In genomic region chr17:61416540-61417363, GRCh38 we compare ENCODE assay signal across 8 cellular contexts. TPM values are rescaled to one million over a fixed set of nuclear protein-coding genes. Genes with fewer than 3 reads are reported as not detected.
DNase-seq lines count a peak whose midpoint lies in the region; ATAC-seq and TF ChIP-seq lines count a peak whose summit lies in the region.

No MANE protein-coding gene starts in this region.

- peak; percentile 26 to 47 for ATAC-seq in activated T-cell treated with anti-CD3 and anti-CD28 coated beads, Interleukin-2, amount 50 U/mL, for 4 hours
- ATAC-seq in naive thymus-derived CD8-positive, alpha-beta T cell = peak; percentile 31 to 32
- no peak for ATAC-seq in GM18907 (IDR thresholded peaks at IDR 0.05; ENCODE audit: unreplicated experiment)

- H3K79me2 ChIP-seq in OCI-LY1 (ENCODE audit: insufficient read depth, low read length) = no peaks in the 10 kb centered on the region

- peak overlapping the region in 1 of 10 donors; percentile 29 for H3K27ac Mint-ChIP-seq in naive thymus-derived CD8-positive, alpha-beta T cell

- H3K27ac ChIP-seq in HUES64 (ENCODE audit: low read depth, low read length) (no peak overlapping the region), OCI-LY1 (ENCODE audit: low read depth, low read length, poor library complexity, severe bottlenecking) (no peak overlapping the region), tibial artery (peak overlapping the region; percentile 77 to 98)

- H3K4me2 ChIP-seq in OCI-LY1 (ENCODE audit: low read length) = peak overlapping the region; percentile 55; the same call in 1 of the 2 replicates

- POLR2A ChIA-PET in GM10248 (lab: Yijun Ruan, JAX) = no interaction called here
- POLR2A ChIA-PET in naive thymus-derived CD8-positive, alpha-beta T cell (lab: Charles Lee) = no interaction called here

- H3K9me3 ChIP-seq in HUES64 (ENCODE audit: insufficient read depth, low read depth, low read length) = no peaks in the 10 kb centered on the region
- H3K9me3 ChIP-seq in OCI-LY1 (ENCODE audit: low read length) = no peaks in the 10 kb centered on the region
- H3K9me3 ChIP-seq in tibial artery = no peaks in the 10 kb centered on the region

- H3K36me3 Mint-ChIP-seq in activated T-cell treated with anti-CD3 and anti-CD28 coated beads, Interleukin-2, amount 50 U/mL, for 4 hours (ENCODE audit: insufficient read depth) = no peaks in the 10 kb centered on the region
- H3K36me3 Mint-ChIP-seq in naive thymus-derived CD8-positive, alpha-beta T cell = no peaks in the 10 kb centered on the region

- no peaks in the 10 kb centered on the region for H3K9me2 ChIP-seq in OCI-LY1 (ENCODE audit: low read depth, low read length)

- TF ChIP-seq CTCF in GM10248 (IDR thresholded peaks at IDR 0.05; ENCODE audit: control extremely low read depth, extremely low read depth, low read depth, missing control alignments) (peak; percentile 92), OCI-LY1 (IDR thresholded peaks at IDR 0.05; ENCODE audit: low read length) (peak; percentile 93), tibial artery (IDR thresholded peaks at IDR 0.05) (peak; percentile 90 to 99)

- CTCF ChIA-PET in GM10248 (lab: Yijun Ruan, JAX) = interaction anchor here (0.9 to 5.9 kb wide), 7 partner anchors 8 to 694 kb away, joined by 3 to 43 read pairs (median 3); no protein-coding TSS in a partner anchor

- H3K36me3 ChIP-seq in HUES64 (ENCODE audit: insufficient read depth, low read length) = no peaks in the 10 kb centered on the region
- no peaks in the 10 kb centered on the region for H3K36me3 ChIP-seq in OCI-LY1 (ENCODE audit: insufficient read depth, low read length)
- H3K36me3 ChIP-seq in tibial artery = no peaks in the 10 kb centered on the region

- no peaks in the 10 kb centered on the region for H4K20me1 ChIP-seq in OCI-LY1 (ENCODE audit: insufficient read depth, low read length)

- no peak overlapping the region for H3K4me3 Mint-ChIP-seq in activated T-cell treated with anti-CD3 and anti-CD28 coated beads, Interleukin-2, amount 50 U/mL, for 4 hours
- H3K4me3 Mint-ChIP-seq in naive thymus-derived CD8-positive, alpha-beta T cell = no peak overlapping the region

- H2AFZ ChIP-seq in OCI-LY1 (ENCODE audit: low read length) = no peak overlapping the region

- 21% methylated on average over 43 of the region's 43 CpGs for WGBS in HUES64

- H3K4me3 ChIP-seq in HUES64 (ENCODE audit: low read length) = peak overlapping the region; percentile 44
- H3K4me3 ChIP-seq in OCI-LY1 (ENCODE audit: low read depth, low read length, poor library complexity, severe bottlenecking) = no peak overlapping the region
- H3K4me3 ChIP-seq in tibial artery = peak overlapping the region; percentile 24 to 45

- H3K9me3 Mint-ChIP-seq in activated T-cell treated with anti-CD3 and anti-CD28 coated beads, Interleukin-2, amount 50 U/mL, for 4 hours = no peaks in the 10 kb centered on the region
- H3K9me3 Mint-ChIP-seq in naive thymus-derived CD8-positive, alpha-beta T cell = no peaks in the 10 kb centered on the region

- H3K27me3 Mint-ChIP-seq in activated T-cell treated with anti-CD3 and anti-CD28 coated beads, Interleukin-2, amount 50 U/mL, for 4 hours (ENCODE audit: low read depth) = peaks cover 29% of the 10 kb centered on the region
- peaks cover 15 to 45% (median 32%) of the 10 kb centered on the region in 5 donors for H3K27me3 Mint-ChIP-seq in naive thymus-derived CD8-positive, alpha-beta T cell

- no peaks in the 10 kb centered on the region for H3K4me1 Mint-ChIP-seq in activated T-cell treated with anti-CD3 and anti-CD28 coated beads, Interleukin-2, amount 50 U/mL, for 4 hours (ENCODE audit: low read depth)
- H3K4me1 Mint-ChIP-seq in naive thymus-derived CD8-positive, alpha-beta T cell = peaks cover 0 to 7% (median under 1%) of the 10 kb centered on the region in 4 donors

- H3F3A ChIP-seq in OCI-LY1 (ENCODE audit: insufficient read depth, low read length) = no peaks in the 10 kb centered on the region

- H3K27me3 ChIP-seq in HUES64 (ENCODE audit: insufficient read depth, low read length) = peaks cover 59% of the 10 kb centered on the region
- peaks cover 7% of the 10 kb centered on the region; the same call in 1 of the 2 replicates for H3K27me3 ChIP-seq in OCI-LY1 (ENCODE audit: insufficient read depth, low read length)
- peaks cover 0 to 10% of the 10 kb centered on the region in 2 donors for H3K27me3 ChIP-seq in tibial artery

- no peak overlapping the region for H3K9ac ChIP-seq in HUES64 (ENCODE audit: low read depth, low read length)
- no peak overlapping the region for H3K9ac ChIP-seq in OCI-LY1 (ENCODE audit: low read length)

- H3K4me1 ChIP-seq in HUES64 (ENCODE audit: insufficient read depth, low read length) (peaks cover 3% of the 10 kb centered on the region; the same call in 1 of the 2 replicates), OCI-LY1 (ENCODE audit: insufficient read depth, low read length, severe bottlenecking) (peaks cover 14% of the 10 kb centered on the region), tibial artery (peaks cover 0 to 46% (median 33%) of the 10 kb centered on the region in 4 donors)

- DNase-seq in GM10248 (ENCODE audit: extremely low spot score) (peak; percentile 83), fibroblast of the conjunctiva (ENCODE audit: low read depth) (peak; percentile 80), tibial artery (peak; percentile 86 to 91)
- peak; percentile 47 for DNase-seq in activated T-cell treated with anti-CD3 and anti-CD28 coated beads, Interleukin-2, amount 50 U/mL, for 4 hours
- peak in 5 of 10 donors; percentile 33 to 65 (median 45) for DNase-seq in naive thymus-derived CD8-positive, alpha-beta T cell

- intact Hi-C loops in tibial artery (cut with DNase I; ENCODE audit: low total_unique reads) = loop anchor here (2.0 to 10.0 kb wide), 3 partner anchors 136 to 448 kb away; partner anchors contain the start of gene BRIP1

RNA-seq across cellular contexts. Expression of gene TBX2, which starts 17.1 kb away (rescaled TPM):
- polyA plus RNA-seq in HUES64 (2013, experiment 1 of 2) = 0.65 TPM
- 0.38 TPM for polyA plus RNA-seq in HUES64 (2013, experiment 2 of 2)
- total RNA-seq in activated T-cell treated with anti-CD3 and anti-CD28 coated beads, Interleukin-2, amount 50 U/mL, for 4 hours = under 1 TPM; 0.05 to 0.16 (median 0.15) TPM
- under 1 TPM in 1 of 2 experiments, not detected in 1; 0.13 TPM for total RNA-seq in naive thymus-derived CD8-positive, alpha-beta T cell
- polyA plus RNA-seq in naive thymus-derived CD8-positive, alpha-beta T cell = not detected

RNA-seq across cellular contexts. Expression of gene TBX4, which starts 35.5 kb away (rescaled TPM):
- polyA plus RNA-seq in HUES64 (2013, experiment 1 of 2) = 0.05 TPM
- polyA plus RNA-seq in HUES64 (2013, experiment 2 of 2) = 0.44 TPM
- total RNA-seq in activated T-cell treated with anti-CD3 and anti-CD28 coated beads, Interleukin-2, amount 50 U/mL, for 4 hours = not detected
- not detected for total RNA-seq in naive thymus-derived CD8-positive, alpha-beta T cell
- polyA plus RNA-seq in naive thymus-derived CD8-positive, alpha-beta T cell = not detected

Comparison
In these comparisons a context has a peak if more than half of its experiments do, and no peak if none do; other contexts are left out.
1. H3K27ac ChIP-seq: peak in tibial artery (2 of 2); none in HUES64 (single experiment) and OCI-LY1 (single experiment).
2. Peak in every context shown above with its lines, with median percentiles within 50 percentile points of each other: CTCF ChIP-seq.